15 cellular contexts compared by ENCODE assay signal in genomic region chr12:117724545-117724944, GRCh38.
"Had no signal": no experiment of that assay in that cellular context is flagged by ENCODE, and none has a peak within 500 bp of the region (broad histone marks: within the 10 kb centered on the region; RNA-seq: fewer than 3 reads in every experiment).

No MANE protein-coding gene starts in this region.

- DNase-seq: activated CD4-positive, alpha-beta T cell treated with anti-CD3 and anti-CD28 coated beads, Interleukin-2, amount 10 ng/mL, durations not matched to agents 24 days and 14 days; activated CD8-positive, alpha-beta memory T cell treated with anti-CD3 and anti-CD28 coated beads for 24 hours; activated naive CD4-positive, alpha-beta T cell treated with Interleukin-2 at 50 U/mL for 16 hours; activated naive CD8-positive, alpha-beta T cell treated with anti-CD3 and anti-CD28 coated beads, Interleukin-2, amount 50 U/mL, for 24 hours; kidney; left ventricle myocardium superior; nephron progenitor cell; sigmoid colon; stimulated activated CD4-positive, alpha-beta T cell treated with anti-CD3 and anti-CD28 coated beads, Interleukin-2, amount 100 ng/mL, for 24 hours; stimulated activated naive CD4-positive, alpha-beta T cell; substantia nigra; T-helper 9 cell; transverse colon had no signal

- H3K4me3 ChIP-seq: ascending aorta, gastroesophageal sphincter, sigmoid colon, transverse colon had no signal

- ATAC-seq: activated naive CD8-positive, alpha-beta T cell treated with anti-CD3 and anti-CD28 coated beads, Interleukin-2, amount 50 U/mL, for 24 hours; gastroesophageal sphincter; left ventricle myocardium superior had no signal
